ENCODE assay signal across 16 cellular contexts in the genomic region with DNA sequence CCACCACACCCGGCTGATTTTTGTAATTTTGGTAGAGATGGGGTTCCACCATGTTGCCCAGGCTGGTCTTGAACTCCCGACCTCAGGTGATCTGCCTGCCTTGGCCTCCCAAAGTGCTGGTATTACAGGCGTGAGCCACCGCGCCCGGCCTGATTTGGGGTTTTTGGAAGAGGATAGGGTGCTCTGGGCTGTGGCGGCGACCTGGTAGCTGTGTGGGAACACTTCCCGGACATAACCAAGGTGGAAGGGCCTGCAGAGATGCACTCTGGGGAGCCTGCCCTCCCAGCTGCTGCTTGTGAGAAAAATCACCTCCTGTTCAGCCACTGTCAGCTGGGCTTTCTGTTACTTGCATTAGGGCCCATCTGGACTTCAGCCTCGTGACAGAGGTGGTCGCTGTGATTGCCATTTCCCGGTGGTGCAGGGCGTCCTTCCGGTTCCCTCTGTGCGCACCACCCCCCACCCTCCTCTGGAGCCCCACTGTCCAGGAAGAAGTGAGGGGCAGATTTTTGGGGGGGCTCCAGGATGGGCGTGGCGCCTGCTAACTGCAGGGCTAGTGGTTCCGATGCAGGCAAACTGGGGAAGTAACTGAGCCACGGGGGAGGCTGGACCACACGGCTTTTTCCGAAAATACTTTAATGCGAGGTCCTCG. TPM values are rescaled to one million over a fixed set of nuclear protein-coding genes. Genes with fewer than 3 reads are reported as not detected.
DNase-seq lines count a peak whose midpoint lies in the region; ATAC-seq and TF ChIP-seq lines count a peak whose summit lies in the region.
"Had no signal": no experiment of that assay in that cellular context is flagged by ENCODE, and none has a peak within 500 bp of the region (broad histone marks: within the 10 kb centered on the region; RNA-seq: fewer than 3 reads in every experiment).

No MANE protein-coding gene starts in this region.

- H3K4me3 ChIP-seq in right cardiac atrium (ENCODE audit: low read length) (no peak overlapping the region), OCI-LY3 (ENCODE audit: low read length) (peak overlapping the region; percentile 32)
- H3K4me3 ChIP-seq: SK-N-MC, smooth muscle cell had no signal

- H3K27ac Mint-ChIP-seq in effector memory CD8-positive, alpha-beta T cell = peak overlapping the region in 1 of 2 donors; percentile 99
- H3K27ac Mint-ChIP-seq: activated naive CD4-positive, alpha-beta T cell treated with anti-CD3 and anti-CD28 coated beads, Interleukin-2, amount 10 ng/mL, durations not matched to agents 7 days and 5 days had no signal

- H2AFZ ChIP-seq in OCI-LY3 (ENCODE audit: low read depth, low read length) = no peak overlapping the region

- DNase-seq in right cardiac atrium (peak in 2 of 3 donors; percentile 61 to 68), Right ventricle myocardium superior (no peak), NCI-H187 treated with DMSO at 0.1 percent for 48 hours (lab: John Stamatoyannopoulos, UW) (no peak), NCI-H345 (lab: John Stamatoyannopoulos, UW) (no peak), UCSD-AML1 (lab: John Stamatoyannopoulos, UW; ENCODE audit: unreplicated experiment) (no peak)
- no peak for DNase-seq in effector memory CD8-positive, alpha-beta T cell
- DNase-seq: cerebellar nuclear complex, T1000 had no signal

- ATAC-seq in right cardiac atrium (no peak), Right ventricle myocardium superior (ENCODE audit: poor library complexity) (no peak), HG02588 (IDR thresholded peaks at IDR 0.05; ENCODE audit: unreplicated experiment) (no peak)
- no peak for ATAC-seq in effector memory CD8-positive, alpha-beta T cell (replicated peaks)

- H4K20me1 ChIP-seq in OCI-LY3 (ENCODE audit: insufficient read depth, low read length) = peaks cover 41% of the 10 kb centered on the region

- H3K9me3 ChIP-seq in right cardiac atrium (ENCODE audit: control insufficient read depth, low read length) = no peaks in the 10 kb centered on the region
- no peaks in the 10 kb centered on the region for H3K9me3 ChIP-seq in OCI-LY3 (ENCODE audit: insufficient read depth, low read length)
- H3K9me3 ChIP-seq: psoas muscle had no signal

- no peaks in the 10 kb centered on the region for H3K9me3 Mint-ChIP-seq in effector memory CD8-positive, alpha-beta T cell
- H3K9me3 Mint-ChIP-seq: activated naive CD4-positive, alpha-beta T cell treated with anti-CD3 and anti-CD28 coated beads, Interleukin-2, amount 10 ng/mL, durations not matched to agents 7 days and 5 days had no signal

- H3K36me3 Mint-ChIP-seq in effector memory CD8-positive, alpha-beta T cell (ENCODE audit: insufficient read depth) = no peaks in the 10 kb centered on the region

- no peak overlapping the region for H3K9ac ChIP-seq in OCI-LY3 (ENCODE audit: low read length)

- H3K4me1 Mint-ChIP-seq in effector memory CD8-positive, alpha-beta T cell (ENCODE audit: low read depth in 2 of 2) = peaks cover 4 to 34% of the 10 kb centered on the region in 2 donors

- peak overlapping the region; percentile 27 to 86 for H3K4me3 Mint-ChIP-seq in effector memory CD8-positive, alpha-beta T cell

- intact Hi-C loops in right cardiac atrium (cut with DNase I) = no loop called here
- intact Hi-C loops in Right ventricle myocardium superior (cut with DNase I) = no loop called here

- H3K27me3 Mint-ChIP-seq in effector memory CD8-positive, alpha-beta T cell = no peaks in the 10 kb centered on the region
- H3K27me3 Mint-ChIP-seq: activated CD4-positive, alpha-beta T cell treated with anti-CD3 and anti-CD28 coated beads for 36 hours had no signal

- H3K27ac ChIP-seq in right cardiac atrium (ENCODE audit: low read length) (no peak overlapping the region), OCI-LY3 (ENCODE audit: low read length) (peak overlapping the region; percentile 78)
- H3K27ac ChIP-seq: psoas muscle, SK-N-MC had no signal

- H3K4me1 ChIP-seq in right cardiac atrium (ENCODE audit: control insufficient read depth, insufficient read depth, low read length) (no peaks in the 10 kb centered on the region), OCI-LY3 (ENCODE audit: low read length) (peaks cover 63% of the 10 kb centered on the region)

- WGBS in right cardiac atrium = 89% methylated on average over 23 of the region's 23 CpGs

- peak overlapping the region; percentile 56 for H3K4me2 ChIP-seq in OCI-LY3 (ENCODE audit: low read length)

- peaks cover 58% of the 10 kb centered on the region for H3K36me3 ChIP-seq in OCI-LY3 (replicated peaks; ENCODE audit: low read depth, low read length)

- TF ChIP-seq CTCF in OCI-LY3 (IDR thresholded peaks at IDR 0.05; ENCODE audit: low read depth, low read length) = no peak

- peaks cover 17% of the 10 kb centered on the region for H3K79me2 ChIP-seq in OCI-LY3 (ENCODE audit: low read length)

- no peaks in the 10 kb centered on the region for H3K27me3 ChIP-seq in right cardiac atrium (ENCODE audit: control insufficient read depth, insufficient read depth)
- H3K27me3 ChIP-seq in OCI-LY3 (ENCODE audit: low read depth, low read length) = no peaks in the 10 kb centered on the region

RNA-seq across cellular contexts. Expression of a gene that starts 7.5 kb away (rescaled TPM):
- total RNA-seq in right cardiac atrium = under 1 TPM in 3 of 4 donors, not detected in 1; 0.24 to 0.92 (median 0.60) TPM
- polyA plus RNA-seq in right cardiac atrium = 0.29 TPM
- total RNA-seq in Right ventricle myocardium superior = not detected
- total RNA-seq: smooth muscle cell, temporal lobe had no signal

RNA-seq across cellular contexts. Expression of a gene that starts 11.7 kb away (rescaled TPM):
- total RNA-seq in right cardiac atrium (10 to 100 TPM; 35.7 to 45.7 (median 42.1) TPM), Right ventricle myocardium superior (46.0 TPM)
- 35.6 TPM for polyA plus RNA-seq in right cardiac atrium

RNA-seq across cellular contexts. Expression of a gene that starts 12.0 kb away (rescaled TPM):
- total RNA-seq in right cardiac atrium (10 to 100 TPM; 32.4 to 38.7 (median 36.4) TPM), Right ventricle myocardium superior (35.0 TPM)
- 40.2 TPM for polyA plus RNA-seq in right cardiac atrium

RNA-seq across cellular contexts. Expression of a gene that starts 21.8 kb away (rescaled TPM):
- total RNA-seq in right cardiac atrium = 100 to 1,000 TPM in 1 of 4 donors, 10 to 100 TPM in 3; 38.6 to 144 (median 42.9) TPM
- 40.8 TPM for polyA plus RNA-seq in right cardiac atrium
- total RNA-seq in Right ventricle myocardium superior = 36.3 TPM

RNA-seq across cellular contexts. Expression of a gene that starts 38.2 kb away (rescaled TPM):
- total RNA-seq in right cardiac atrium (100 to 1,000 TPM; 127 to 146 (median 141) TPM), Right ventricle myocardium superior (120 TPM)
- polyA plus RNA-seq in right cardiac atrium = 134 TPM

Comparison
In these comparisons a context has a peak if more than half of its experiments do, and no peak if none do; other contexts are left out.
1. DNase-seq: peak in right cardiac atrium (2 of 3); none in Right ventricle myocardium superior (single experiment), effector memory CD8-positive, alpha-beta T cell (0 of 3), NCI-H187 treated with DMSO at 0.1 percent for 48 hours (single experiment), NCI-H345 (single experiment) and UCSD-AML1 (single experiment).